ENCODE assay signal across 25 cellular contexts in the genomic region with DNA sequence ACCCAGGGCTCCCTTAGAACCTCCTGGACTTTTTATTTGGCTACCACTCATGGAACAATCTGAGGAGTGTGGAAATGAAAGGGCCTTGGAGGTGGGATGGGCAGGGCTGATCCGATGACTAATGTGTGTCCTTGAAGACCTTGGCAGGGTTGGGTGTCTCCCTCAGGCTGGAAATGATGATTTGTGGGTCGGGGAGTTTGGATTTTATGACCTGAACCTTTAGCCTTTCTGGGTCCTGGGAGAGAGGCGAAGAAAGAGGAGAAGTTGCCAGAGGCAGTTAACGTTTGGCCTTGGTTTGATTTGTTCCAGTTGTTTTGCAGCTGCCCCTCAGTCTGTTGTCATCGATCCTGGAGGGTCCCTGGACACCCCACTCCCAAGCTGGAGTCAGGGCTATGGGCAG.
"Had no signal": no experiment of that assay in that cellular context is flagged by ENCODE, and none has a peak within 500 bp of the region (broad histone marks: within the 10 kb centered on the region; RNA-seq: fewer than 3 reads in every experiment).

No MANE protein-coding gene starts in this region.

- H3K4me3 ChIP-seq: cardiac muscle cell, left ventricle myocardium inferior, stomach, suprapubic skin, vagina had no signal

- H3K9me3 ChIP-seq: left ventricle myocardium inferior, stomach, suprapubic skin, vagina had no signal

- ATAC-seq: activated CD4-positive, alpha-beta T cell treated with anti-CD3 and anti-CD28 coated beads for 36 hours; activated T-cell treated with anti-CD3 and anti-CD28 coated beads, Interleukin-2, amount 50 U/mL, for 4 hours; foreskin keratinocyte; natural killer cell treated with Interleukin-12 subunit alpha and Interleukin-12 subunit beta and Interleukin-15 and Interleukin-18, amount 100 ng/mL, for 72 hours; right cardiac atrium; stimulated activated memory B cell treated with anti-CD40 and anti-IgM and Interleukin-4, amounts not matched to agents 10 μg/mL and 1 μg/mL and 100 μg/mL, for 72 hours had no signal

- H3K27ac ChIP-seq: cardiac muscle cell, foreskin keratinocyte, parathyroid adenoma, stomach, suprapubic skin, vagina had no signal

- H3K27me3 ChIP-seq: cardiac muscle cell, foreskin keratinocyte, stomach, suprapubic skin, vagina had no signal

- H3K36me3 ChIP-seq: cardiac muscle cell, left ventricle myocardium inferior, stomach, suprapubic skin, vagina had no signal

- DNase-seq: activated B cell treated with CpG ODN at 0.5 μM for 24 hours; activated CD4-positive, alpha-beta T cell treated with anti-CD3 and anti-CD28 coated beads for 36 hours; activated CD4-positive, alpha-beta T cell treated with anti-CD3 and anti-CD28 coated beads, Interleukin-2, amount 50 U/mL, for 4 hours; activated CD8-positive, alpha-beta memory T cell treated with anti-CD3 and anti-CD28 coated beads, Interleukin-2, amount 50 U/mL, for 48 hours; activated naive CD4-positive, alpha-beta T cell treated with Interleukin-2 at 50 U/mL for 16 hours; activated naive CD8-positive, alpha-beta T cell treated with anti-CD3 and anti-CD28 coated beads for 36 hours; activated T-cell treated with anti-CD3 and anti-CD28 coated beads, Interleukin-2, amount 50 U/mL, for 4 hours; amniotic stem cell; effector CD4-positive, alpha-beta T cell; erythroblast; foreskin keratinocyte; immature natural killer cell; left ventricle myocardium inferior; midbrain; right cardiac atrium; stimulated activated CD4-positive, alpha-beta T cell treated with anti-CD3 and anti-CD28 coated beads, Interleukin-2, amount 100 ng/mL, for 24 hours; stomach; T-helper 9 cell; trophoblast cell had no signal

- H3K4me1 ChIP-seq: foreskin keratinocyte, left ventricle myocardium inferior, parathyroid adenoma, stomach, suprapubic skin, vagina had no signal
